In genomic region chr1:11701981-11702803, GRCh38 we compare ENCODE assay signal across 1 cellular context.
A peak's percentile ranks its signal among the peaks of the same experiment; 100 is the strongest.
TF ChIP-seq lines count a peak whose summit lies in the region.

No MANE protein-coding gene starts in this region.

TF ChIP-seq in HEK293, 187 proteins besides CTCF, POLR2A, EP300 and RAD21 (continued from another document):
- peak; percentile 65 for TF ChIP-seq ZSCAN4 (tag by site-specific recombination; IDR thresholded peaks at IDR 0.05)
- 0 out of 2 replicates have a peak, but pooled peaks have one; percentile 30 for TF ChIP-seq ZBTB20 (tag by site-specific recombination; IDR thresholded peaks at IDR 0.05)
- TF ChIP-seq, protein P1, sequence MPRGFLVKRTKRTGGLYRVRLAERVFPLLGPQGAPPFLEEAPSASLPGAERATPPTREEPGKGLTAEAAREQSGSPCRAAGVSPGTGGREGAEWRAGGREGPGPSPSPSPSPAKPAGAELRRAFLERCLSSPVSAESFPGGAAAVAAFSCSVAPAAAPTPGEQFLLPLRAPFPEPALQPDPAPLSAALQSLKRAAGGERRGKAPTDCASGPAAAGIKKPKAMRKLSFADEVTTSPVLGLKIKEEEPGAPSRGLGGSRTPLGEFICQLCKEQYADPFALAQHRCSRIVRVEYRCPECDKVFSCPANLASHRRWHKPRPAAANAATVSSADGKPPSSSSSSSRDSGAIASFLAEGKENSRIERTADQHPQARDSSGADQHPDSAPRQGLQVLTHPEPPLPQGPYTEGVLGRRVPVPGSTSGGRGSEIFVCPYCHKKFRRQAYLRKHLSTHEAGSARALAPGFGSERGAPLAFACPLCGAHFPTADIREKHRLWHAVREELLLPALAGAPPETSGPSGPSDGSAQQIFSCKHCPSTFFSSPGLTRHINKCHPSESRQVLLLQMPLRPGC (tag by site-specific recombination; IDR thresholded peaks at IDR 0.05): peak; percentile 30; the same call in 1 of the 2 replicates
- 0 out of 2 replicates have a peak, but pooled peaks have one; percentile 33 for TF ChIP-seq SALL2 (tag by site-specific recombination; IDR thresholded peaks at IDR 0.05; ENCODE audit: borderline replicate concordance)
- no peak for TF ChIP-seq BCL11A (tag by site-specific recombination; IDR thresholded peaks at IDR 0.05; ENCODE audit: low read depth)
- TF ChIP-seq ZBTB26 (tag by site-specific recombination; optimal IDR thresholded peaks at IDR 0.05): peak; percentile 10
- TF ChIP-seq ZNF248 (tag by site-specific recombination; IDR thresholded peaks at IDR 0.05): peak; percentile 12; the same call in 1 of the 2 replicates
